Comparison of ENCODE assay signal across 13 cellular contexts in the genomic region with DNA sequence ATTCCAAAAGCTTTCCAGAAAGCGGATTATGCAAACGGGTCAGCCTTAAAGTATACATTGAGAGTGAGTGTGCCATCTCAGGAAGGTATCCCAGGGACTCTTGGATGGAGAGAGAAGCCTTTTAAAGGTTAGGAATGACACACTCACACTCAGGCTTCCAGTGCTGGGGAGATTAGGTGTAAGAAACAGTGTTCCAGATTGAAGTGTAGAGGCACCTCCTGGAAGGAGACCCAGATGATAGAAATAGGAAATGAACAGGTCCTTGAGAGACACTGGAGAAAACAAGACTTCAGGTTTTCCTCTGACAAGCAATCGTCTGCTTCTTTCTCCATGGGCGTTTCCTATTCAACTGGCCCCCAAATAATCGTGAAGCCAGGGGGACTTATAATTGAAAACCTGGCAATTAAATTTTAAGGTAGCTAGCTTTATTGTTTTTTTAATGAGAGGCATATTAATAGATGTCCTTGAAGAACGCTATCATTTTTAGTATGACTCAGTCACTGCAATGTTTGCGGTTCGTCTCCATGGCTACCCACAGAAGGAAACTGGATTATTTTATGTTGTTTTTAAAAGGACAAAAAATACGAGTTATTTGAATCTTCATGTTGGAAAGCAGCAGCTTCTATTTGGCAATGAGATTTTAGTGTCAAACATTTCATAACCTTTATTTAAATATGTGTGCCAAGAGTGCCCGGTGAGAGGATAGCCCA. TPM values are rescaled to one million over a fixed set of nuclear protein-coding genes. Genes with fewer than 3 reads are reported as not detected.
DNase-seq lines count a peak whose midpoint lies in the region; ATAC-seq, FAIRE-seq and TF ChIP-seq lines count a peak whose summit lies in the region.
"Had no signal": no experiment of that assay in that cellular context is flagged by ENCODE, and none has a peak within 500 bp of the region (broad histone marks: within the 10 kb centered on the region; RNA-seq: fewer than 3 reads in every experiment).

No MANE protein-coding gene starts in this region.

- H3K4me3 ChIP-seq in astrocyte of the spinal cord (ENCODE audit: low read depth, low read length) = no peak overlapping the region
- no peak overlapping the region for H3K4me3 ChIP-seq in SJCRH30
- H3K4me3 ChIP-seq in lower lobe of right lung = no peak overlapping the region

- in situ Hi-C loops in astrocyte of the spinal cord (cut with HindIII; ENCODE audit: low sequenced_read_pairs) = no loop called here

- peak; percentile 20 for DNase-seq in AG08396 (ENCODE audit: low spot score)
- DNase-seq in HFFc6 = peak; percentile 50
- peak; percentile 75 for DNase-seq in astrocyte of the spinal cord (ENCODE audit: low read depth, low spot score)
- DNase-seq in NCI-H510A (lab: John Stamatoyannopoulos, UW) = no peak
- DNase-seq in SJCRH30 = no peak
- no peak for DNase-seq in lower lobe of right lung
- DNase-seq: activated T-cell treated with anti-CD3 and anti-CD28 coated beads, Interleukin-2, amount 50 U/mL, for 1 hour; NCI-H774; trophoblast cell had no signal

- intact Hi-C loops in lower lobe of right lung (cut with DNase I) = no loop called here

- no peaks in the 10 kb centered on the region for H3K36me3 Mint-ChIP-seq in HFFc6 (ENCODE audit: low read depth)

- peaks cover 38% of the 10 kb centered on the region for H3K4me1 Mint-ChIP-seq in HFFc6 (ENCODE audit: low read depth)
- H3K4me1 Mint-ChIP-seq: nephron had no signal

- no peak for TF ChIP-seq CTCF in HFFc6 (IDR thresholded peaks at IDR 0.05)
- no peak for TF ChIP-seq CTCF in astrocyte of the spinal cord (IDR thresholded peaks at IDR 0.05; ENCODE audit: low read depth, low read length)
- TF ChIP-seq CTCF in lower lobe of right lung (IDR thresholded peaks at IDR 0.05) = no peak

- no peaks in the 10 kb centered on the region for H3K9me3 Mint-ChIP-seq in HFFc6
- H3K9me3 Mint-ChIP-seq: nephron, T-cell had no signal

- ATAC-seq in HG02642 (IDR thresholded peaks at IDR 0.05; ENCODE audit: poor library complexity, unreplicated experiment) (no peak), lower lobe of right lung (no peak)
- ATAC-seq: T-cell had no signal

- H3K4me1 ChIP-seq in SJCRH30 (no peaks in the 10 kb centered on the region), lower lobe of right lung (peaks cover 11% of the 10 kb centered on the region)

- H3K27ac ChIP-seq in SJCRH30 = no peak overlapping the region
- no peak overlapping the region for H3K27ac ChIP-seq in lower lobe of right lung

- H3K27me3 ChIP-seq in SJCRH30 = no peaks in the 10 kb centered on the region
- no peaks in the 10 kb centered on the region for H3K27me3 ChIP-seq in lower lobe of right lung (ENCODE audit: low read depth)

- H3K27ac Mint-ChIP-seq in HFFc6 = peak overlapping the region; percentile 69
- H3K27ac Mint-ChIP-seq: nephron had no signal

- no peak overlapping the region for H3K4me3 Mint-ChIP-seq in HFFc6
- H3K4me3 Mint-ChIP-seq: nephron, T-cell had no signal

- peak; percentile 99 for FAIRE-seq in islet of Langerhans (lab: Jason Lieb, UNC)

- H3K36me3 ChIP-seq in SJCRH30 (no peaks in the 10 kb centered on the region), lower lobe of right lung (peaks cover 6% of the 10 kb centered on the region)

- H3K9me3 ChIP-seq in SJCRH30 (replicated peaks) = no peaks in the 10 kb centered on the region
- H3K9me3 ChIP-seq in lower lobe of right lung = no peaks in the 10 kb centered on the region

- H3K27me3 Mint-ChIP-seq in HFFc6 (ENCODE audit: insufficient read depth) = peaks cover 2% of the 10 kb centered on the region
- H3K27me3 Mint-ChIP-seq: T-cell had no signal

RNA-seq across cellular contexts. Expression of gene CHGB, which starts 46.3 kb away (rescaled TPM):
- under 1 TPM in 1 of 6 experiments, not detected in 5; 0.08 TPM for total RNA-seq in HFFc6 (2021; fragmentation: NEBNext Ultra II Directional; extraction: Animal tissue kit (Norgen Biotek cat#: 25700))
- total RNA-seq in SJCRH30 (2014; rRNA removed; shearing (Covaris generic)) = 0.08 TPM in 1 of 2 replicates, not detected in the other
- total RNA-seq in lower lobe of right lung = 0.15 TPM

Comparison
In these comparisons a context has a peak if more than half of its experiments do, and no peak if none do; other contexts are left out.
1. DNase-seq: peak in AG08396 (single experiment), HFFc6 (single experiment) and astrocyte of the spinal cord (single experiment); none in NCI-H510A (single experiment), SJCRH30 (0 of 2) and lower lobe of right lung (single experiment).